ENCODE assay signal across 15 cellular contexts in genomic region chr2:9249036-9249800, GRCh38. TPM values are rescaled to one million over a fixed set of nuclear protein-coding genes. Genes with fewer than 3 reads are reported as not detected.
DNase-seq lines count a peak whose midpoint lies in the region; ATAC-seq, FAIRE-seq and TF ChIP-seq lines count a peak whose summit lies in the region.
"Had no signal": no experiment of that assay in that cellular context is flagged by ENCODE, and none has a peak within 500 bp of the region (broad histone marks: within the 10 kb centered on the region; RNA-seq: fewer than 3 reads in every experiment).

No MANE protein-coding gene starts in this region.

- ATAC-seq in right lobe of liver, result no peak
- ATAC-seq: GM12878, natural killer cell had no signal

- H3K27me3 ChIP-seq in ACC112 (ENCODE audit: insufficient read depth, low read length) (no peaks in the 10 kb centered on the region), colonic mucosa (no peaks in the 10 kb centered on the region), muscle layer of duodenum (ENCODE audit: low read depth, low read length) (no peaks in the 10 kb centered on the region), MM.1S (replicated peaks; ENCODE audit: insufficient read depth, low read length) (no peaks in the 10 kb centered on the region), right lobe of liver (no peaks in the 10 kb centered on the region)
- H3K27me3 ChIP-seq: adrenal gland, heart right ventricle had no signal

- no peak overlapping the region for H3K4me2 ChIP-seq in MM.1S (ENCODE audit: low read depth, low read length)

- TF ChIP-seq POLR2A in right lobe of liver (IDR thresholded peaks at IDR 0.05), result no peak

- H3K79me2 ChIP-seq in ACC112 (ENCODE audit: control insufficient read depth, insufficient read depth, low read length, unreplicated experiment) (peaks cover 90% of the 10 kb centered on the region), MM.1S (ENCODE audit: low read length) (no peaks in the 10 kb centered on the region)

- 42% methylated on average over 2 of the region's 10 CpGs for WGBS in right lobe of liver (ENCODE audit: insufficient coverage, low coverage, low lambda C conversion rate, missing lambda C conversion rate)

- peak; percentile 79 for FAIRE-seq in HTR-8/SVneo (lab: Jason Lieb, UNC)
- FAIRE-seq: GM12878 had no signal

- DNase-seq in HTR-8/SVneo (ENCODE audit: insufficient read length, low spot score) (peak; percentile 64), colonic mucosa (no peak), MM.1S (no peak), T-helper 9 cell (no peak), right lobe of liver (no peak)
- DNase-seq in activated CD4-positive, alpha-beta T cell treated with anti-CD3 and anti-CD28 coated beads, Interleukin-2, amount 50 U/mL, for 48 hours, result no peak
- DNase-seq: activated CD4-positive, alpha-beta T cell treated with anti-CD3 and anti-CD28 coated beads, Interleukin-2, amount 10 ng/mL, durations not matched to agents 7 days and 5 days; heart right ventricle; natural killer cell; NCI-H146; SIG-M5 had no signal

- H3K9me3 ChIP-seq in colonic mucosa (no peaks in the 10 kb centered on the region), muscle layer of duodenum (ENCODE audit: control insufficient read depth in 1 of 2, low read length in 2 of 2) (no peaks in the 10 kb centered on the region), MM.1S (replicated peaks; ENCODE audit: insufficient read depth, low read length) (no peaks in the 10 kb centered on the region), right lobe of liver (no peaks in the 10 kb centered on the region)
- H3K9me3 ChIP-seq: adrenal gland, heart right ventricle had no signal

- TF ChIP-seq CTCF in colonic mucosa (IDR thresholded peaks at IDR 0.05) (no peak), MM.1S (IDR thresholded peaks at IDR 0.05; ENCODE audit: low read length) (no peak), right lobe of liver (IDR thresholded peaks at IDR 0.05) (no peak)

- no peaks in the 10 kb centered on the region for H3F3A ChIP-seq in MM.1S (ENCODE audit: insufficient read depth, low read length)

- H3K9me2 ChIP-seq in MM.1S (replicated peaks; ENCODE audit: insufficient read depth, low read length), result no peaks in the 10 kb centered on the region

- H3K4me3 ChIP-seq in ACC112 (ENCODE audit: low read depth, low read length), result peak overlapping the region; percentile 33
- no peak overlapping the region for H3K4me3 ChIP-seq in colonic mucosa
- H3K4me3 ChIP-seq in muscle layer of duodenum (ENCODE audit: low read depth in 1 of 2, low read length in 2 of 2), result no peak overlapping the region
- no peak overlapping the region for H3K4me3 ChIP-seq in MM.1S (ENCODE audit: low read length)
- no peak overlapping the region for H3K4me3 ChIP-seq in right lobe of liver
- H3K4me3 ChIP-seq: adrenal gland, GM12878, heart right ventricle had no signal

- intact Hi-C loops in colonic mucosa (cut with DNase I) (no loop called here), right lobe of liver (cut with DNase I) (no loop called here)

- H3K36me3 ChIP-seq in ACC112 (ENCODE audit: insufficient read depth, low read length) (no peaks in the 10 kb centered on the region; the same call in 1 of the 2 replicates), colonic mucosa (no peaks in the 10 kb centered on the region), muscle layer of duodenum (ENCODE audit: control insufficient read depth in 1 of 2, insufficient read depth in 2 of 2, low read length in 2 of 2) (no peaks in the 10 kb centered on the region), MM.1S (replicated peaks; ENCODE audit: insufficient read depth, low read length) (no peaks in the 10 kb centered on the region), right lobe of liver (no peaks in the 10 kb centered on the region)
- H3K36me3 ChIP-seq: adrenal gland, heart right ventricle had no signal

- H2AFZ ChIP-seq in ACC112 (ENCODE audit: low read length, unreplicated experiment), result no peak overlapping the region
- H2AFZ ChIP-seq in MM.1S (ENCODE audit: low read length), result no peak overlapping the region

- H3K4me1 ChIP-seq in ACC112 (ENCODE audit: control insufficient read depth, insufficient read depth, low read length, unreplicated experiment) (peaks cover 70% of the 10 kb centered on the region), colonic mucosa (peaks cover 28% of the 10 kb centered on the region), muscle layer of duodenum (ENCODE audit: control insufficient read depth in 1 of 2, insufficient read depth in 2 of 2, low read length in 2 of 2) (peaks cover 15 to 23% of the 10 kb centered on the region in 2 donors), MM.1S (ENCODE audit: low read length) (no peaks in the 10 kb centered on the region), right lobe of liver (peaks cover 0 to 9% (median 4%) of the 10 kb centered on the region in 4 donors)

- H4K20me1 ChIP-seq in MM.1S (ENCODE audit: insufficient read depth, low read length), result no peaks in the 10 kb centered on the region

- H3K9ac ChIP-seq in colonic mucosa (ENCODE audit: low read depth in 2 of 2, low read length in 2 of 2) (peak overlapping the region in 1 of 2 donors; percentile 30), MM.1S (ENCODE audit: low read length) (no peak overlapping the region)

- peak overlapping the region; percentile 92 for H3K27ac ChIP-seq in ACC112 (ENCODE audit: low read depth, low read length)
- peak overlapping the region; percentile 76 for H3K27ac ChIP-seq in colonic mucosa
- H3K27ac ChIP-seq in muscle layer of duodenum (ENCODE audit: low read length), result peak overlapping the region; percentile 22
- no peak overlapping the region for H3K27ac ChIP-seq in MM.1S (ENCODE audit: low read length)
- no peak overlapping the region for H3K27ac ChIP-seq in right lobe of liver

RNA-seq across cellular contexts. Expression of gene ASAP2, which starts 42.6 kb away (rescaled TPM):
- total RNA-seq in colonic mucosa (10 to 100 TPM; 58.1 to 61.7 TPM), right lobe of liver (1 to 10 TPM; 2.4 to 5.2 (median 3.9) TPM)

Comparison
In these comparisons a context has a peak if more than half of its experiments do, and no peak if none do; other contexts are left out.
1. H3K27ac ChIP-seq: peak in ACC112 (single experiment), colonic mucosa (single experiment) and muscle layer of duodenum (single experiment); none in MM.1S (single experiment) and right lobe of liver (0 of 3).
2. RNA of gene ASAP2, which starts 42.6 kb away (total RNA-seq): 58.1 to 61.7 TPM in colonic mucosa; 2.4 to 5.2 TPM in right lobe of liver; every median in the first group is over 4 times any median in the second.